In genomic region chr1:165747632-165748452, GRCh38 we compare ENCODE assay signal across 10 cellular contexts.
"Had no signal": no experiment of that assay in that cellular context is flagged by ENCODE, and none has a peak within 500 bp of the region (broad histone marks: within the 10 kb centered on the region; RNA-seq: fewer than 3 reads in every experiment).

No MANE protein-coding gene starts in this region.

- H3K4me1 Mint-ChIP-seq: nephron progenitor cell had no signal

- ATAC-seq: activated CD8-positive, alpha-beta T cell treated with anti-CD3 and anti-CD28 coated beads, Interleukin-2, amount 10 ng/mL, durations not matched to agents 7 days and 5 days; activated T-helper 17 cell treated with anti-CD3 and anti-CD28 coated beads, Interleukin-2, amount 50 U/mL, for 72 hours had no signal

- H3K9me3 ChIP-seq: esophagus muscularis mucosa had no signal

- H3K4me3 ChIP-seq: esophagus muscularis mucosa had no signal

- H3K27ac ChIP-seq: esophagus muscularis mucosa had no signal

- H3K4me1 ChIP-seq: esophagus muscularis mucosa had no signal

- H3K27me3 Mint-ChIP-seq: activated T-helper 17 cell treated with anti-CD3 and anti-CD28 coated beads, Interleukin-2, amount 50 U/mL, for 72 hours; stimulated activated naive CD8-positive, alpha-beta T cell treated with anti-CD3 and anti-CD28 coated beads, Interleukin-15, Interleukin-2, amounts not matched to agents 100 ng/mL and 50 ng/mL, for 24 hours had no signal

- H3K4me3 Mint-ChIP-seq: activated CD8-positive, alpha-beta T cell treated with anti-CD3 and anti-CD28 coated beads, Interleukin-2, amount 10 ng/mL, durations not matched to agents 7 days and 5 days; activated naive CD4-positive, alpha-beta T cell treated with anti-CD3 and anti-CD28 coated beads for 36 hours; activated T-helper 17 cell treated with anti-CD3 and anti-CD28 coated beads, Interleukin-2, amount 50 U/mL, for 72 hours; nephron progenitor cell; stimulated activated naive CD8-positive, alpha-beta T cell treated with anti-CD3 and anti-CD28 coated beads, Interleukin-15, Interleukin-2, amounts not matched to agents 100 ng/mL and 50 ng/mL, for 24 hours had no signal

- DNase-seq: activated CD4-positive, alpha-beta T cell treated with anti-CD3 and anti-CD28 coated beads for 4 hours; activated CD8-positive, alpha-beta T cell treated with anti-CD3 and anti-CD28 coated beads, Interleukin-2, amount 10 ng/mL, durations not matched to agents 7 days and 5 days; activated naive CD4-positive, alpha-beta T cell treated with anti-CD3 and anti-CD28 coated beads for 36 hours; amygdala; mammary epithelial cell; nephron progenitor cell; stimulated activated CD4-positive, alpha-beta T cell treated with anti-CD3 and anti-CD28 coated beads, Interleukin-4, amount 100 ng/mL, for 24 hours had no signal

- H3K27ac Mint-ChIP-seq: activated CD8-positive, alpha-beta T cell treated with anti-CD3 and anti-CD28 coated beads, Interleukin-2, amount 10 ng/mL, durations not matched to agents 7 days and 5 days; activated naive CD4-positive, alpha-beta T cell treated with anti-CD3 and anti-CD28 coated beads for 36 hours; activated T-helper 17 cell treated with anti-CD3 and anti-CD28 coated beads, Interleukin-2, amount 50 U/mL, for 72 hours; nephron progenitor cell; stimulated activated naive CD8-positive, alpha-beta T cell treated with anti-CD3 and anti-CD28 coated beads, Interleukin-15, Interleukin-2, amounts not matched to agents 100 ng/mL and 50 ng/mL, for 24 hours had no signal

- H3K9me3 Mint-ChIP-seq: activated naive CD4-positive, alpha-beta T cell treated with anti-CD3 and anti-CD28 coated beads for 36 hours; activated T-helper 17 cell treated with anti-CD3 and anti-CD28 coated beads, Interleukin-2, amount 50 U/mL, for 72 hours; nephron progenitor cell; stimulated activated naive CD8-positive, alpha-beta T cell treated with anti-CD3 and anti-CD28 coated beads, Interleukin-15, Interleukin-2, amounts not matched to agents 100 ng/mL and 50 ng/mL, for 24 hours had no signal

- H3K27me3 ChIP-seq: esophagus muscularis mucosa had no signal
